ENCODE assay signal across 10 cellular contexts in genomic region chr2:65722028-65722427, GRCh38.
DNase-seq lines count a peak whose midpoint lies in the region; ATAC-seq and TF ChIP-seq lines count a peak whose summit lies in the region.
"Had no signal": no experiment of that assay in that cellular context is flagged by ENCODE, and none has a peak within 500 bp of the region (broad histone marks: within the 10 kb centered on the region; RNA-seq: fewer than 3 reads in every experiment).

No MANE protein-coding gene starts in this region.

- peaks cover 0 to 11% (median 0%) of the 10 kb centered on the region in 11 donors for H3K9me3 ChIP-seq in heart right ventricle

- 38 to 42% methylated on average over 4 of the region's 4 CpGs for WGBS in heart right ventricle, 2 donors

- DNase-seq in H7 (peak; percentile 29), SHP77 (lab: John Stamatoyannopoulos, UW) (peak; percentile 58 to 73), heart right ventricle (peak; percentile 20 to 32), progenitor cell of endocrine pancreas (ENCODE audit: low spot score, unreplicated experiment) (peak; percentile 36), MV-4-11 (lab: John Stamatoyannopoulos, UW) (no peak)
- DNase-seq in stimulated activated CD4-positive, alpha-beta T cell treated with anti-CD3 and anti-CD28 coated beads, Interleukin-4, amount 100 ng/mL, for 4 hours, result no peak
- DNase-seq: activated CD8-positive, alpha-beta T cell treated with anti-CD3 and anti-CD28 coated beads, Interleukin-2, amount 10 ng/mL, durations not matched to agents 7 days and 5 days; Kasumi-1 had no signal

- no peaks in the 10 kb centered on the region for H3K4me1 ChIP-seq in heart right ventricle

- H3K27me3 Mint-ChIP-seq in progenitor cell of endocrine pancreas, result peaks cover 5% of the 10 kb centered on the region

- H3K27me3 ChIP-seq in H7 (ENCODE audit: control insufficient read depth, insufficient read depth, low read length) (no peaks in the 10 kb centered on the region), heart right ventricle (peaks cover 0 to 10% (median 0%) of the 10 kb centered on the region in 7 donors)

- H3K4me3 ChIP-seq in H7 (ENCODE audit: insufficient read depth, low read depth, low read length) (no peak overlapping the region), heart right ventricle (no peak overlapping the region)

- peaks cover 2% of the 10 kb centered on the region for H3K36me3 Mint-ChIP-seq in progenitor cell of endocrine pancreas (ENCODE audit: insufficient read depth)

- no peak overlapping the region for H3K4me3 Mint-ChIP-seq in progenitor cell of endocrine pancreas (ENCODE audit: low read depth)
- H3K4me3 Mint-ChIP-seq: activated CD8-positive, alpha-beta T cell treated with anti-CD3 and anti-CD28 coated beads, Interleukin-2, amount 10 ng/mL, durations not matched to agents 7 days and 5 days had no signal

- no peak overlapping the region for H3K27ac ChIP-seq in heart right ventricle

- peak overlapping the region; percentile 22 for H3K27ac Mint-ChIP-seq in progenitor cell of endocrine pancreas
- H3K27ac Mint-ChIP-seq: activated CD8-positive, alpha-beta T cell treated with anti-CD3 and anti-CD28 coated beads, Interleukin-2, amount 10 ng/mL, durations not matched to agents 7 days and 5 days had no signal

- H3K36me3 ChIP-seq in H7 (replicated peaks; ENCODE audit: control insufficient read depth, insufficient read depth, low read length) (no peaks in the 10 kb centered on the region), heart right ventricle (no peaks in the 10 kb centered on the region)

- peaks cover 6% of the 10 kb centered on the region for H3K9me3 Mint-ChIP-seq in progenitor cell of endocrine pancreas (ENCODE audit: low read depth)

- peaks cover 6% of the 10 kb centered on the region for H3K4me1 Mint-ChIP-seq in progenitor cell of endocrine pancreas (ENCODE audit: low read depth)

- TF ChIP-seq CTCF in heart right ventricle (IDR thresholded peaks at IDR 0.05), result peak in 8 of 9 donors; percentile 17 to 63 (median 46)
- TF ChIP-seq CTCF in progenitor cell of endocrine pancreas (IDR thresholded peaks at IDR 0.05; ENCODE audit: unreplicated experiment), result peak; percentile 66

- ATAC-seq in heart right ventricle (peak; percentile 79 to 93 (median 86)), GM21526 (IDR thresholded peaks at IDR 0.05; ENCODE audit: low FRiP score, unreplicated experiment) (no peak), GM19463 (IDR thresholded peaks at IDR 0.05; ENCODE audit: unreplicated experiment) (no peak)
- ATAC-seq: activated CD8-positive, alpha-beta T cell treated with anti-CD3 and anti-CD28 coated beads, Interleukin-2, amount 10 ng/mL, durations not matched to agents 7 days and 5 days had no signal

- intact Hi-C loops in heart right ventricle (cut with DNase I), result loop anchor here in 6 of 10 donors (2.0 to 10.0 kb wide), 4 partner anchors 703 to 853 kb away; no protein-coding TSS in a partner anchor

Comparison
In these comparisons a context has a peak if more than half of its experiments do, and no peak if none do; other contexts are left out.
1. DNase-seq: peak in H7 (single experiment), SHP77 (2 of 2), heart right ventricle (2 of 2) and progenitor cell of endocrine pancreas (single experiment); none in stimulated activated CD4-positive, alpha-beta T cell treated with anti-CD3 and anti-CD28 coated beads, Interleukin-4, amount 100 ng/mL, for 4 hours (0 of 2) and MV-4-11 (single experiment).
2. ATAC-seq: peak in heart right ventricle (8 of 8); none in GM21526 (single experiment) and GM19463 (single experiment).